In genomic region chr13:110525328-110526319, GRCh38 we compare ENCODE assay signal across 8 cellular contexts. TPM values are rescaled to one million over a fixed set of nuclear protein-coding genes. Genes with fewer than 3 reads are reported as not detected.
A peak's percentile ranks its signal among the peaks of the same experiment; 100 is the strongest.
DNase-seq lines count a peak whose midpoint lies in the region; ATAC-seq, FAIRE-seq and TF ChIP-seq lines count a peak whose summit lies in the region.

No MANE protein-coding gene starts in this region.

- H3K4me2 ChIP-seq in PC-3 (ENCODE audit: low read length): peak overlapping the region; percentile 74

- no peaks in the 10 kb centered on the region for H3K36me3 ChIP-seq in PC-3 (ENCODE audit: low read depth, low read length)

- DNase-seq in COLO668 (lab: John Stamatoyannopoulos, UW; ENCODE audit: unreplicated experiment): peak; percentile 100
- DNase-seq in PC-3: no peak
- peak in 8 of 10 donors; percentile 10 to 75 (median 42) for DNase-seq in naive thymus-derived CD8-positive, alpha-beta T cell
- DNase-seq in NOMO-1 treated with DMSO at 0.1 percent for 48 hours (lab: John Stamatoyannopoulos, UW; ENCODE audit: unreplicated experiment): no peak
- DNase-seq in stimulated activated naive CD4-positive, alpha-beta T cell treated with Interleukin-2 at 50 U/mL for 16 hours (lab: John Stamatoyannopoulos, UW): no peak
- no peak for DNase-seq in H54 (ENCODE audit: insufficient read length, low spot score)

- H3K9me2 ChIP-seq in PC-3 (replicated peaks; ENCODE audit: low read length): no peaks in the 10 kb centered on the region

- no peaks in the 10 kb centered on the region for H4K20me1 ChIP-seq in PC-3 (ENCODE audit: low read length)

- no peak overlapping the region for H2AFZ ChIP-seq in PC-3 (ENCODE audit: low read length)

- H3K4me3 ChIP-seq in PC-3 (ENCODE audit: low read length): peak overlapping the region; percentile 31; the same call in 1 of the 2 replicates

- H3K4me3 Mint-ChIP-seq in naive thymus-derived CD8-positive, alpha-beta T cell: peak overlapping the region in 9 of 10 donors; percentile 40 to 80 (median 63)

- 0 out of 2 replicates have a peak overlapping the region, but pooled peaks have one; percentile 40 for H3K27ac ChIP-seq in PC-3 (ENCODE audit: low read length)

- H3K79me2 ChIP-seq in PC-3 (ENCODE audit: low read length): peaks cover 15% of the 10 kb centered on the region; the same call in 1 of the 2 replicates

- intact Hi-C loops in PC-3 (cut with micrococcal nuclease): no loop called here

- H3K27me3 Mint-ChIP-seq in naive thymus-derived CD8-positive, alpha-beta T cell: peaks cover 0 to 2% (median 0%) of the 10 kb centered on the region in 5 donors

- no peaks in the 10 kb centered on the region for H3K27me3 ChIP-seq in PC-3 (ENCODE audit: low read length)

- TF ChIP-seq POLR2A in H54 (IDR thresholded peaks at IDR 0.05; ENCODE audit: low read depth, low read length): no peak

- H3K4me1 Mint-ChIP-seq in naive thymus-derived CD8-positive, alpha-beta T cell: peaks cover 14 to 50% (median 31%) of the 10 kb centered on the region in 4 donors

- H3F3A ChIP-seq in PC-3 (ENCODE audit: low read length, unreplicated experiment): no peaks in the 10 kb centered on the region

- peak overlapping the region in 7 of 10 donors; percentile 6 to 82 (median 62) for H3K27ac Mint-ChIP-seq in naive thymus-derived CD8-positive, alpha-beta T cell

- peaks cover 18% of the 10 kb centered on the region for H3K4me1 ChIP-seq in PC-3 (ENCODE audit: insufficient read depth, low read length)

- no peak overlapping the region for H3K9ac ChIP-seq in PC-3 (ENCODE audit: low read length)

- no peaks in the 10 kb centered on the region for H3K9me3 ChIP-seq in PC-3 (ENCODE audit: low read length)

- no peak for TF ChIP-seq CTCF in PC-3 (conservative IDR thresholded peaks at IDR 0.05; ENCODE audit: low read depth, low read length)

- peaks cover 0 to 3% (median 0%) of the 10 kb centered on the region in 9 donors for H3K9me3 Mint-ChIP-seq in naive thymus-derived CD8-positive, alpha-beta T cell

- CTCF ChIA-PET in PC-3 (lab: Charles Lee): no interaction called here

- ATAC-seq in GM19328 (IDR thresholded peaks at IDR 0.05; ENCODE audit: unreplicated experiment) (peak; percentile 75), HG03135 (IDR thresholded peaks at IDR 0.05; ENCODE audit: unreplicated experiment) (peak; percentile 77), PC-3 (no peak)
- ATAC-seq in naive thymus-derived CD8-positive, alpha-beta T cell: peak; percentile 87 to 88

- POLR2A ChIA-PET in PC-3 (lab: Charles Lee; ENCODE audit: unreplicated experiment): interaction anchor here (0.6 kb wide), 1 partner anchor 75 kb away, joined by 3 read pairs; no protein-coding TSS in a partner anchor
- POLR2A ChIA-PET in naive thymus-derived CD8-positive, alpha-beta T cell (lab: Charles Lee): interaction anchor here (0.6 to 1.3 kb wide), 5 partner anchors 13 to 369 kb away, joined by 3 to 4 read pairs (median 3); no protein-coding TSS in a partner anchor

- H3K36me3 Mint-ChIP-seq in naive thymus-derived CD8-positive, alpha-beta T cell: peaks cover 0 to 2% (median 0%) of the 10 kb centered on the region in 3 donors

- BruUV-seq in PC-3 (replicated peaks; lab: Mats Ljungman, UMichigan): no TSS peak

- no peak for FAIRE-seq in H54 (lab: Jason Lieb, UNC)

RNA-seq across cellular contexts. Expression of gene RAB20, which starts 35.9 kb away (rescaled TPM):
- total RNA-seq in PC-3 (2014; rRNA removed): 22.9 and 27.9 TPM in 2 replicates
- 1 to 10 TPM; 2.2 to 2.9 TPM for total RNA-seq in naive thymus-derived CD8-positive, alpha-beta T cell
- 1 to 10 TPM; 2.4 to 4.5 (median 3.3) TPM for polyA plus RNA-seq in naive thymus-derived CD8-positive, alpha-beta T cell

Comparison
In these comparisons a context has a peak if more than half of its experiments do, and no peak if none do; other contexts are left out.
1. DNase-seq: peak in COLO668 (single experiment) and naive thymus-derived CD8-positive, alpha-beta T cell (8 of 10); none in PC-3 (single experiment), NOMO-1 treated with DMSO at 0.1 percent for 48 hours (single experiment), stimulated activated naive CD4-positive, alpha-beta T cell treated with Interleukin-2 at 50 U/mL for 16 hours (single experiment) and H54 (single experiment).